Comparison of ENCODE assay signal across 8 cellular contexts in the genomic region with DNA sequence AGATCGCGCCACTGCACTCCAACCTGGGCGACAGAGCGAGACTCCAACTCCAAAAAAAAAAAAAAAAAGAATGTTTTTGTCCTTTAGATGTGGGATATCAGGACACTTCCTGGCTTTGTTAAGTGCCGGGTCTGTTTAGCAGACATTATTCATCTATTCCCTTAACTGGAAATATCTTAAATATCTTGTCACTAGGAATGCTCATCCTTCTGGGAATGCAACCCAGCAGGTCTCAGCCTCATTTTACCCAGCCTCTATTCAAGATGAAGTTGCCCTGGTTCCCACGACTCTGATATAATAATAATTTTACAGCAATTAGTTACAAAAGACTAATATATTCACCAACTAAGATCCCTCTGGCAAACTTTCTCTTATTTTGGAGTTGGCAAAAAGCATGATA.
"Had no signal": no experiment of that assay in that cellular context is flagged by ENCODE, and none has a peak within 500 bp of the region (broad histone marks: within the 10 kb centered on the region; RNA-seq: fewer than 3 reads in every experiment).

No MANE protein-coding gene starts in this region.

- H2AFZ ChIP-seq: GM23248, GM23338 had no signal

- H3K36me3 ChIP-seq: HAP-1 had no signal

- H3K4me1 ChIP-seq: HAP-1 had no signal

- DNase-seq: GM23248, GOT3, H7, H9, HCEC 1CT, HFFc6 had no signal

- H3K27ac ChIP-seq: GM23248 had no signal

- H3K9ac ChIP-seq: GM23248 had no signal

- H3K4me3 ChIP-seq: GM23248, GM23338, HAP-1 had no signal

- H3K4me2 ChIP-seq: GM23338 had no signal

- H3K9me3 ChIP-seq: HAP-1 had no signal
